18 cellular contexts compared by ENCODE assay signal in the genomic region with DNA sequence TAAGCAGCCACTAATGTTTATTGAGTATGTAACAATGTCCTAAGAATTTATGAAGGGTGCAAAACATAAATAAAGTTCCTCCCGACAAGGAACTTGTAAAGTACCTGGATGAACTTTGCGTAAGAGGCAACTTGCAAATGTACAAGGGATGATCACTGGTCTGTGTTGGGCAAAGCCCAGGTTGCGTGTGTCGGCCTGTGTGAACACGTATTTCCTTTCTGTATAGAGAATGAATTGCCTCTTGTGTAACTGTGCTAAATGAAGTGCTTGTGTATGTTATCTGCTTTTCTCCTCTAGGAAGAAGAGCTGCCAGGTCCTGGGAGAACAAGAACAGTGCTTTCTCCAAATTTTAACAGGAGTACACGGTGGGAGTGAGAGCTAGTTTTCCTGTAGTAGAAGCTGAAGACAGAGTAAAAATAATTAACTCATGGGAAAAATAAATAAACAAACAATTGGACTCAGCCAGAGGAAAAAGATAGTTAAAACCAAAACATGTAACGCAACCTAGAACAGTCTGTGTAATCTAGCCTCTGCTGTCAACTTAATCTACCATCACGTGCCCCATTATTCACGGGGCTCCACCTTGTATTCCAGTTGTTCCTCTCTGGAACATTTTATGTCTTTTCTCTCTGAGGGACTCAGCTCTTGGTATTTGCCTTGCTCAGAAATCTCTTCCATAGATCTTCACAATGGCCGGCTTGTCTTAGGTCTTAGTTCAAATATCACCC.
DNase-seq lines count a peak whose midpoint lies in the region; ATAC-seq and TF ChIP-seq lines count a peak whose summit lies in the region.
"Had no signal": no experiment of that assay in that cellular context is flagged by ENCODE, and none has a peak within 500 bp of the region (broad histone marks: within the 10 kb centered on the region; RNA-seq: fewer than 3 reads in every experiment).

No MANE protein-coding gene starts in this region.

- no peaks in the 10 kb centered on the region for H3K36me3 ChIP-seq in CD4-positive, CD25-positive, alpha-beta regulatory T cell (ENCODE audit: control insufficient read depth, insufficient read depth, low read length)
- no peaks in the 10 kb centered on the region for H3K36me3 ChIP-seq in left lung
- H3K36me3 ChIP-seq: gastrocnemius medialis, transverse colon had no signal

- H3K9me3 ChIP-seq in CD4-positive, CD25-positive, alpha-beta regulatory T cell (ENCODE audit: control insufficient read depth in 2 of 2, low read length in 2 of 2) = no peaks in the 10 kb centered on the region
- H3K9me3 ChIP-seq in left lung = peaks cover 0 to 4% of the 10 kb centered on the region in 2 donors
- H3K9me3 ChIP-seq: gastrocnemius medialis, transverse colon had no signal

- no peaks in the 10 kb centered on the region for H3K27me3 ChIP-seq in CD4-positive, CD25-positive, alpha-beta regulatory T cell (ENCODE audit: control insufficient read depth, insufficient read depth, low read length)
- no peaks in the 10 kb centered on the region for H3K27me3 ChIP-seq in left lung
- H3K27me3 ChIP-seq: gastrocnemius medialis, transverse colon had no signal

- H3K27me3 Mint-ChIP-seq in CD4-positive, CD25-positive, alpha-beta regulatory T cell = no peaks in the 10 kb centered on the region
- H3K27me3 Mint-ChIP-seq in activated T-helper 1 cell treated with anti-CD3 and anti-CD28 coated beads, Interleukin-12 subunit alpha, Interleukin-12 subunit beta, Interleukin-2, Interleukin-4 antibody, amounts not matched to agents 30 ng/mL and 10 ng/mL and 1 ng/mL, durations not matched to agents 14 hours and 24 hours and 36 hours (ENCODE audit: insufficient read depth) = no peaks in the 10 kb centered on the region

- TF ChIP-seq CTCF in left lung (IDR thresholded peaks at IDR 0.05) = no peak

- peaks cover 0 to 4% (median 0%) of the 10 kb centered on the region in 7 donors for H3K9me3 Mint-ChIP-seq in CD4-positive, CD25-positive, alpha-beta regulatory T cell
- peaks cover 10% of the 10 kb centered on the region for H3K9me3 Mint-ChIP-seq in activated T-helper 1 cell treated with anti-CD3 and anti-CD28 coated beads, Interleukin-12 subunit alpha, Interleukin-12 subunit beta, Interleukin-2, Interleukin-4 antibody, amounts not matched to agents 30 ng/mL and 10 ng/mL and 1 ng/mL, durations not matched to agents 14 hours and 24 hours and 36 hours

- DNase-seq in CD4-positive, CD25-positive, alpha-beta regulatory T cell = no peak
- peak; percentile 25 for DNase-seq in COLO829 (ENCODE audit: low spot score)
- no peak for DNase-seq in activated T-helper 1 cell treated with anti-CD3 and anti-CD28 coated beads, Interleukin-12 subunit alpha, Interleukin-12 subunit beta, Interleukin-2, Interleukin-4 antibody, amounts not matched to agents 30 ng/mL and 10 ng/mL and 1 ng/mL, durations not matched to agents 14 hours and 24 hours and 36 hours (ENCODE audit: low spot score)
- DNase-seq in left lung = no peak
- no peak for DNase-seq in medulla oblongata (ENCODE audit: extremely low spot score)
- DNase-seq: activated CD4-positive, alpha-beta T cell treated with anti-CD3 and anti-CD28 coated beads for 1 hour; activated T-cell treated with anti-CD3 and anti-CD28 coated beads, Interleukin-2, amount 50 U/mL, for 1 hour; gastrocnemius medialis; left ventricle myocardium superior; NCI-H2171; psoas muscle; T-helper 9 cell; transverse colon had no signal

- no peak overlapping the region for H3K27ac ChIP-seq in CD4-positive, CD25-positive, alpha-beta regulatory T cell (ENCODE audit: insufficient read depth, low read length, poor library complexity, severe bottlenecking)
- H3K27ac ChIP-seq in left lung = no peak overlapping the region
- H3K27ac ChIP-seq: gastrocnemius medialis, psoas muscle, transverse colon had no signal

- H3K4me1 Mint-ChIP-seq in CD4-positive, CD25-positive, alpha-beta regulatory T cell = peaks cover 32 to 83% (median 57%) of the 10 kb centered on the region in 4 donors
- H3K4me1 Mint-ChIP-seq in activated T-helper 1 cell treated with anti-CD3 and anti-CD28 coated beads, Interleukin-12 subunit alpha, Interleukin-12 subunit beta, Interleukin-2, Interleukin-4 antibody, amounts not matched to agents 30 ng/mL and 10 ng/mL and 1 ng/mL, durations not matched to agents 14 hours and 24 hours and 36 hours (ENCODE audit: low read depth) = peaks cover 80% of the 10 kb centered on the region

- H3K27ac Mint-ChIP-seq in CD4-positive, CD25-positive, alpha-beta regulatory T cell = peak overlapping the region; percentile 52 to 86 (median 61)
- H3K27ac Mint-ChIP-seq in activated T-helper 1 cell treated with anti-CD3 and anti-CD28 coated beads, Interleukin-12 subunit alpha, Interleukin-12 subunit beta, Interleukin-2, Interleukin-4 antibody, amounts not matched to agents 30 ng/mL and 10 ng/mL and 1 ng/mL, durations not matched to agents 14 hours and 24 hours and 36 hours = peak overlapping the region; percentile 56

- intact Hi-C loops in activated T-helper 1 cell treated with anti-CD3 and anti-CD28 coated beads, Interleukin-12 subunit alpha, Interleukin-12 subunit beta, Interleukin-2, Interleukin-4 antibody, amounts not matched to agents 30 ng/mL and 10 ng/mL and 1 ng/mL, durations not matched to agents 14 hours and 24 hours and 36 hours (cut with micrococcal nuclease) = no loop called here
- intact Hi-C loops in left lung (cut with DNase I) = no loop called here

- no peak overlapping the region for H3K4me3 ChIP-seq in CD4-positive, CD25-positive, alpha-beta regulatory T cell (ENCODE audit: low read depth, low read length)
- no peak overlapping the region for H3K4me3 ChIP-seq in left lung
- H3K4me3 ChIP-seq: gastrocnemius medialis, psoas muscle, transverse colon had no signal

- H3K36me3 Mint-ChIP-seq in CD4-positive, CD25-positive, alpha-beta regulatory T cell = no peaks in the 10 kb centered on the region
- H3K36me3 Mint-ChIP-seq in activated T-helper 1 cell treated with anti-CD3 and anti-CD28 coated beads, Interleukin-12 subunit alpha, Interleukin-12 subunit beta, Interleukin-2, Interleukin-4 antibody, amounts not matched to agents 30 ng/mL and 10 ng/mL and 1 ng/mL, durations not matched to agents 14 hours and 24 hours and 36 hours (ENCODE audit: low read depth) = peaks cover 21% of the 10 kb centered on the region
- H3K36me3 Mint-ChIP-seq: CD14-positive monocyte had no signal

- peaks cover 52% of the 10 kb centered on the region for H3K4me1 ChIP-seq in CD4-positive, CD25-positive, alpha-beta regulatory T cell (ENCODE audit: control insufficient read depth, insufficient read depth, low read length, poor library complexity, severe bottlenecking)
- H3K4me1 ChIP-seq in left lung = peaks cover 0 to 4% of the 10 kb centered on the region in 2 donors
- H3K4me1 ChIP-seq: gastrocnemius medialis, psoas muscle had no signal

- peak overlapping the region in 2 of 4 donors; percentile 9 to 51 for H3K4me3 Mint-ChIP-seq in CD4-positive, CD25-positive, alpha-beta regulatory T cell
- H3K4me3 Mint-ChIP-seq in activated T-helper 1 cell treated with anti-CD3 and anti-CD28 coated beads, Interleukin-12 subunit alpha, Interleukin-12 subunit beta, Interleukin-2, Interleukin-4 antibody, amounts not matched to agents 30 ng/mL and 10 ng/mL and 1 ng/mL, durations not matched to agents 14 hours and 24 hours and 36 hours = no peak overlapping the region
- H3K4me3 Mint-ChIP-seq: CD14-positive monocyte had no signal

- ATAC-seq in CD4-positive, CD25-positive, alpha-beta regulatory T cell (ENCODE audit: low read depth in 2 of 2) = no peak
- ATAC-seq in left lung (peak; percentile 54), HG03432 (IDR thresholded peaks at IDR 0.05; ENCODE audit: unreplicated experiment) (no peak), GM19467 (IDR thresholded peaks at IDR 0.05; ENCODE audit: unreplicated experiment) (no peak), HG02973 (IDR thresholded peaks at IDR 0.05; ENCODE audit: unreplicated experiment) (no peak)
- ATAC-seq: gastrocnemius medialis, left ventricle myocardium superior, psoas muscle, Right ventricle myocardium inferior had no signal
